Comparison of ENCODE assay signal across 8 cellular contexts in genomic region chr21:33268736-33269441, GRCh38. TPM values are rescaled to one million over a fixed set of nuclear protein-coding genes. Genes with fewer than 3 reads are reported as not detected.
DNase-seq lines count a peak whose midpoint lies in the region; ATAC-seq and TF ChIP-seq lines count a peak whose summit lies in the region.

No MANE protein-coding gene starts in this region.

- H4K20me1 ChIP-seq in Karpas-422 (ENCODE audit: insufficient read depth, low read depth, low read length) (no peaks in the 10 kb centered on the region), hepatocyte (ENCODE audit: insufficient read depth, poor library complexity, severe bottlenecking) (no peaks in the 10 kb centered on the region)

- H3K27me3 ChIP-seq in Karpas-422 (ENCODE audit: low read length) = no peaks in the 10 kb centered on the region
- H3K27me3 ChIP-seq in hepatocyte = no peaks in the 10 kb centered on the region
- no peaks in the 10 kb centered on the region for H3K27me3 ChIP-seq in MG63
- H3K27me3 ChIP-seq in tibial artery = no peaks in the 10 kb centered on the region

- intact Hi-C loops in tibial artery (cut with DNase I; ENCODE audit: low total_unique reads) = no loop called here

- H3K9me3 ChIP-seq in Karpas-422 (ENCODE audit: low read length) (no peaks in the 10 kb centered on the region), hepatocyte (ENCODE audit: low read depth) (no peaks in the 10 kb centered on the region), MG63 (peaks cover 3% of the 10 kb centered on the region; the same call in 1 of the 2 replicates), tibial artery (no peaks in the 10 kb centered on the region)

- peak overlapping the region; percentile 86 for H3K4me3 ChIP-seq in GM12865 (ENCODE audit: low read depth, low read length)
- H3K4me3 ChIP-seq in Karpas-422 (ENCODE audit: low read length) = no peak overlapping the region; the same call in 1 of the 2 replicates
- H3K4me3 ChIP-seq in hepatocyte = no peak overlapping the region
- no peak overlapping the region for H3K4me3 ChIP-seq in MG63
- no peak overlapping the region for H3K4me3 ChIP-seq in tibial artery

- ATAC-seq in GM21528 (IDR thresholded peaks at IDR 0.05; ENCODE audit: low FRiP score, unreplicated experiment) = peak; percentile 62

- H3K27ac ChIP-seq in Karpas-422 (ENCODE audit: low read length) = peak overlapping the region; percentile 34
- peak overlapping the region; percentile 77 for H3K27ac ChIP-seq in hepatocyte
- no peak overlapping the region for H3K27ac ChIP-seq in tibial artery

- H3K4me1 ChIP-seq in Karpas-422 (ENCODE audit: low read length) = peaks cover 46% of the 10 kb centered on the region
- H3K4me1 ChIP-seq in hepatocyte (ENCODE audit: insufficient read depth) = peaks cover 7% of the 10 kb centered on the region
- peaks cover 0 to 20% (median 8%) of the 10 kb centered on the region in 4 donors for H3K4me1 ChIP-seq in tibial artery

- H3K9ac ChIP-seq in Karpas-422 (ENCODE audit: low read length) = no peak overlapping the region

- no peaks in the 10 kb centered on the region for H3K9me2 ChIP-seq in Karpas-422 (replicated peaks; ENCODE audit: insufficient read depth, low read length)
- no peaks in the 10 kb centered on the region for H3K9me2 ChIP-seq in hepatocyte (replicated peaks; ENCODE audit: insufficient read depth)

- H3K79me2 ChIP-seq in Karpas-422 (ENCODE audit: low read length) (peaks cover 25% of the 10 kb centered on the region), hepatocyte (peaks cover 14% of the 10 kb centered on the region)

- WGBS in hepatocyte (ENCODE audit: low lambda C conversion rate, missing lambda C conversion rate) = 86% methylated on average over 12 of the region's 12 CpGs

- DNase-seq in GM12865 (ENCODE audit: low read depth) (peak; percentile 95), Karpas-422 (peak; percentile 72), hepatocyte (ENCODE audit: low spot score) (peak; percentile 79), ureter (ENCODE audit: low spot score) (peak; percentile 90), MG63 (no peak), tibial artery (no peak)
- DNase-seq in activated CD4-positive, CD25-positive, alpha-beta regulatory T cell (lab: John Stamatoyannopoulos, UW) = peak in 3 of 4 experiments; percentile 9 to 19 (median 17)

- no peak for TF ChIP-seq CTCF in GM12865 (IDR thresholded peaks at IDR 0.05; ENCODE audit: insufficient read depth, low read depth, low read length, missing control alignments)
- TF ChIP-seq CTCF in hepatocyte (IDR thresholded peaks at IDR 0.05; ENCODE audit: poor library complexity) = no peak
- TF ChIP-seq CTCF in tibial artery (IDR thresholded peaks at IDR 0.05) = no peak

- H3K4me2 ChIP-seq in Karpas-422 (ENCODE audit: low read depth, low read length, poor library complexity, severe bottlenecking) (peak overlapping the region; percentile 99), hepatocyte (no peak overlapping the region)

- H3K36me3 ChIP-seq in Karpas-422 (ENCODE audit: insufficient read depth, low read length) = peaks cover 28% of the 10 kb centered on the region
- no peaks in the 10 kb centered on the region for H3K36me3 ChIP-seq in hepatocyte (replicated peaks; ENCODE audit: insufficient read depth, low read depth)
- peaks cover 11% of the 10 kb centered on the region; the same call in 1 of the 2 replicates for H3K36me3 ChIP-seq in MG63
- H3K36me3 ChIP-seq in tibial artery = peaks cover 15 to 40% (median 31%) of the 10 kb centered on the region in 3 donors

- H2AFZ ChIP-seq in Karpas-422 (ENCODE audit: low read length) (no peak overlapping the region), hepatocyte (no peak overlapping the region)

RNA-seq across cellular contexts. Expression of gene IL10RB, which starts 2.7 kb away (rescaled TPM):
- 48.8 and 67.0 TPM in 2 replicates for total RNA-seq in Karpas-422 (2014; rRNA removed; shearing (Covaris generic); ENCODE audit: low replicate concordance)
- 27.1 and 30.2 TPM in 2 replicates for total RNA-seq in hepatocyte
- 23.4 and 29.2 TPM in 2 replicates for polyA plus RNA-seq in hepatocyte
- 32.9 TPM for total RNA-seq in ureter
- total RNA-seq in MG63 (2014; rRNA removed; shearing (Covaris generic); ENCODE audit: low replicate concordance) = 44.5 and 64.3 TPM in 2 replicates

RNA-seq across cellular contexts. Expression of gene IFNAR2, which starts 39.2 kb away (rescaled TPM):
- 10.2 and 25.3 TPM in 2 replicates for total RNA-seq in Karpas-422 (2014; rRNA removed; shearing (Covaris generic); ENCODE audit: low replicate concordance)
- total RNA-seq in hepatocyte (18.2 and 19.9 TPM in 2 replicates), ureter (55.2 TPM)
- 18.5 and 19.6 TPM in 2 replicates for polyA plus RNA-seq in hepatocyte
- 2.6 and 5.8 TPM in 2 replicates for total RNA-seq in MG63 (2014; rRNA removed; shearing (Covaris generic); ENCODE audit: low replicate concordance)

RNA-seq across cellular contexts. Expression of gene IFNAR1, which starts 55.9 kb away (rescaled TPM):
- 6.8 and 10.5 TPM in 2 replicates for total RNA-seq in Karpas-422 (2014; rRNA removed; shearing (Covaris generic); ENCODE audit: low replicate concordance)
- 23.1 and 26.9 TPM in 2 replicates for total RNA-seq in hepatocyte
- 29.0 and 33.4 TPM in 2 replicates for polyA plus RNA-seq in hepatocyte
- 48.7 TPM for total RNA-seq in ureter
- total RNA-seq in MG63 (2014; rRNA removed; shearing (Covaris generic); ENCODE audit: low replicate concordance) = 1.7 and 6.6 TPM in 2 replicates

Comparison
In these comparisons a context has a peak if more than half of its experiments do, and no peak if none do; other contexts are left out.
1. DNase-seq: peak in GM12865 (single experiment), Karpas-422 (single experiment), activated CD4-positive, CD25-positive, alpha-beta regulatory T cell (3 of 4), hepatocyte (single experiment) and ureter (single experiment); none in MG63 (single experiment) and tibial artery (0 of 2).
2. H3K27ac ChIP-seq: peak in Karpas-422 (single experiment) and hepatocyte (single experiment); none in tibial artery (0 of 2).